In genomic region chr12:7108042-7108927, GRCh38 we compare ENCODE assay signal across 8 cellular contexts. TPM values are rescaled to one million over a fixed set of nuclear protein-coding genes. Genes with fewer than 3 reads are reported as not detected.
DNase-seq lines count a peak whose midpoint lies in the region; ATAC-seq and TF ChIP-seq lines count a peak whose summit lies in the region.

No MANE protein-coding gene starts in this region.

- H3K36me3 ChIP-seq in endocrine pancreas (ENCODE audit: control insufficient read depth, insufficient read depth, low read length): no peaks in the 10 kb centered on the region

- H3K36me3 Mint-ChIP-seq in activated CD8-positive, alpha-beta T cell treated with anti-CD3 and anti-CD28 coated beads for 36 hours (ENCODE audit: low read depth): peaks cover 29% of the 10 kb centered on the region

- H3K4me3 ChIP-seq in endocrine pancreas (ENCODE audit: control insufficient read depth, insufficient read depth, low read length): peak overlapping the region; percentile 14

- H3K9me3 ChIP-seq in endocrine pancreas (ENCODE audit: control insufficient read depth, low read length): no peaks in the 10 kb centered on the region

- H3K9me3 Mint-ChIP-seq in activated CD8-positive, alpha-beta T cell treated with anti-CD3 and anti-CD28 coated beads for 36 hours: peaks cover 14% of the 10 kb centered on the region

- H3K27me3 Mint-ChIP-seq in activated CD8-positive, alpha-beta T cell treated with anti-CD3 and anti-CD28 coated beads for 36 hours: no peaks in the 10 kb centered on the region

- H3K27ac Mint-ChIP-seq in activated CD8-positive, alpha-beta T cell treated with anti-CD3 and anti-CD28 coated beads for 36 hours: peak overlapping the region; percentile 93

- H3K27me3 ChIP-seq in endocrine pancreas (ENCODE audit: control insufficient read depth, insufficient read depth, low read length): no peaks in the 10 kb centered on the region

- no peaks in the 10 kb centered on the region for H3K4me1 ChIP-seq in endocrine pancreas (ENCODE audit: control insufficient read depth, insufficient read depth, low read length)

- ATAC-seq in HG02943 (IDR thresholded peaks at IDR 0.05; ENCODE audit: low read depth, unreplicated experiment): peak; percentile 79
- peak; percentile 95 for ATAC-seq in activated CD8-positive, alpha-beta T cell treated with anti-CD3 and anti-CD28 coated beads for 36 hours

- CTCF ChIA-PET in activated CD8-positive, alpha-beta T cell treated with anti-CD3 and anti-CD28 coated beads for 36 hours (lab: Charles Lee): interaction anchor here (0.9 to 3.7 kb wide), 30 partner anchors 9 to 355 kb away, joined by 3 to 32 read pairs (median 4); partner anchors contain the start of genes C12orf57, C1R, C1S and LPCAT3

- DNase-seq in SIG-M5 treated with dmso at 0.1 percent for 504 hours (lab: John Stamatoyannopoulos, UW; ENCODE audit: unreplicated experiment): peak; percentile 62
- DNase-seq in SIG-M5 (lab: John Stamatoyannopoulos, UW): no peak
- DNase-seq in NCI-H510A (lab: John Stamatoyannopoulos, UW): peak; percentile 53
- peak; percentile 90 for DNase-seq in activated CD8-positive, alpha-beta T cell treated with anti-CD3 and anti-CD28 coated beads for 36 hours
- peak; percentile 56 for DNase-seq in mucosa of gallbladder (ENCODE audit: low spot score)
- peak; percentile 50 to 65 for DNase-seq in stimulated activated CD8-positive, alpha-beta memory T cell treated with anti-CD3 and anti-CD28 coated beads, Interleukin-7, amount 100 ng/mL, for 4 hours (ENCODE audit: low read depth in 2 of 2)

- H3K9ac ChIP-seq in endocrine pancreas (ENCODE audit: control insufficient read depth, insufficient read depth, low read length): peak overlapping the region; percentile 77

- intact Hi-C loops in activated CD8-positive, alpha-beta T cell treated with anti-CD3 and anti-CD28 coated beads for 36 hours (cut with micrococcal nuclease): loop anchor here (10.0 kb wide), 1 partner anchor 163 kb away; the partner anchor contains the start of genes C12orf57 and RNU7-1

- TF ChIP-seq CTCF in activated CD8-positive, alpha-beta T cell treated with anti-CD3 and anti-CD28 coated beads for 36 hours (IDR thresholded peaks at IDR 0.05): no peak

- H3K4me1 Mint-ChIP-seq in activated CD8-positive, alpha-beta T cell treated with anti-CD3 and anti-CD28 coated beads for 36 hours (ENCODE audit: low read depth): peaks cover 36% of the 10 kb centered on the region

- H3K4me3 Mint-ChIP-seq in activated CD8-positive, alpha-beta T cell treated with anti-CD3 and anti-CD28 coated beads for 36 hours: peak overlapping the region; percentile 88

- POLR2A ChIA-PET in activated CD8-positive, alpha-beta T cell treated with anti-CD3 and anti-CD28 coated beads for 36 hours (lab: Charles Lee): interaction anchor here (0.5 to 3.8 kb wide), 22 partner anchors 8 to 495 kb away, joined by 3 to 36 read pairs (median 4); partner anchors contain the start of genes C12orf57, CLSTN3, LPCAT3 and RNU7-1

RNA-seq across cellular contexts. Expression of gene C1RL, which starts 0.7 kb away (rescaled TPM):
- 10 to 100 TPM; 10.5 to 11.8 TPM for total RNA-seq in activated CD8-positive, alpha-beta T cell treated with anti-CD3 and anti-CD28 coated beads for 36 hours
- 49.6 TPM for total RNA-seq in mucosa of gallbladder

RNA-seq across cellular contexts. Expression of gene C1R, which starts 16.0 kb away (rescaled TPM):
- total RNA-seq in activated CD8-positive, alpha-beta T cell treated with anti-CD3 and anti-CD28 coated beads for 36 hours: 1 to 10 TPM in 1 of 2 experiments, under 1 TPM in 1; 0.97 to 2.4 TPM
- total RNA-seq in mucosa of gallbladder: 303 TPM

RNA-seq across cellular contexts. Expression of gene RBP5, which starts 20.4 kb away (rescaled TPM):
- total RNA-seq in activated CD8-positive, alpha-beta T cell treated with anti-CD3 and anti-CD28 coated beads for 36 hours: not detected
- total RNA-seq in mucosa of gallbladder: 7.1 TPM

RNA-seq across cellular contexts. Expression of gene CLSTN3, which starts 21.9 kb away (rescaled TPM):
- total RNA-seq in activated CD8-positive, alpha-beta T cell treated with anti-CD3 and anti-CD28 coated beads for 36 hours: 10 to 100 TPM; 29.0 to 30.8 TPM
- total RNA-seq in mucosa of gallbladder: 40.6 TPM

RNA-seq across cellular contexts. Expression of gene C1S, which starts 47.8 kb away (rescaled TPM):
- 1 to 10 TPM; 1.7 TPM for total RNA-seq in activated CD8-positive, alpha-beta T cell treated with anti-CD3 and anti-CD28 coated beads for 36 hours
- total RNA-seq in mucosa of gallbladder: 319 TPM

Comparison
In these comparisons a context has a peak if more than half of its experiments do, and no peak if none do; other contexts are left out.
1. RNA of gene C1R, which starts 16.0 kb away (total RNA-seq): 303 TPM in mucosa of gallbladder (single experiment); 0.97 to 2.4 TPM in activated CD8-positive, alpha-beta T cell treated with anti-CD3 and anti-CD28 coated beads for 36 hours; every median in the first group is over 10 times any median in the second.